ENCODE assay signal across 8 cellular contexts in genomic region chr13:51585696-51586095, GRCh38.
DNase-seq lines count a peak whose midpoint lies in the region; ATAC-seq and TF ChIP-seq lines count a peak whose summit lies in the region.

No MANE protein-coding gene starts in this region.

- peak overlapping the region; percentile 84 for H3K4me3 ChIP-seq in LNCaP clone FGC (ENCODE audit: low read depth, low read length)
- peak overlapping the region; percentile 86 to 95 for H3K4me3 ChIP-seq in cardiac fibroblast (replicated peaks in 1 of 2; ENCODE audit: low read depth in 2 of 2, low read length in 2 of 2)
- H3K4me3 ChIP-seq in mucosa of rectum (ENCODE audit: low read length in 2 of 2): peak overlapping the region; percentile 37 to 90

- peaks cover 14 to 16% of the 10 kb centered on the region in 2 donors for H3K4me1 ChIP-seq in mucosa of rectum (ENCODE audit: control insufficient read depth in 2 of 2, insufficient read depth in 2 of 2, low read length in 2 of 2)

- no peak overlapping the region for H3K9ac ChIP-seq in mucosa of rectum (ENCODE audit: low read depth in 1 of 2, low read length in 2 of 2)

- no peaks in the 10 kb centered on the region for H3K36me3 ChIP-seq in mucosa of rectum (ENCODE audit: control insufficient read depth in 2 of 2, insufficient read depth in 2 of 2, low read length in 2 of 2)

- no peak for ATAC-seq in GM19351 (IDR thresholded peaks at IDR 0.05; ENCODE audit: unreplicated experiment)
- no peak for ATAC-seq in HG02870 (IDR thresholded peaks at IDR 0.05; ENCODE audit: unreplicated experiment)

- no peaks in the 10 kb centered on the region for H3K9me3 ChIP-seq in mucosa of rectum (ENCODE audit: control insufficient read depth in 2 of 2, low read length in 2 of 2)

- TF ChIP-seq CTCF in LNCaP clone FGC (IDR thresholded peaks at IDR 0.05; ENCODE audit: control insufficient read depth, extremely low read depth, insufficient read depth): no peak
- no peak for TF ChIP-seq CTCF in cardiac fibroblast (IDR thresholded peaks at IDR 0.05; ENCODE audit: low read depth, low read length)

- no peaks in the 10 kb centered on the region for H3K27me3 ChIP-seq in mucosa of rectum (ENCODE audit: control insufficient read depth in 2 of 2, insufficient read depth in 2 of 2, low read length in 2 of 2)

- DNase-seq in EH (ENCODE audit: low read depth): peak; percentile 73
- DNase-seq in LNCaP clone FGC (ENCODE audit: low read depth): no peak
- peak; percentile 22 to 84 for DNase-seq in cardiac fibroblast (ENCODE audit: low read depth in 2 of 2)
- no peak for DNase-seq in T1000 (lab: John Stamatoyannopoulos, UW)
- DNase-seq in HuH-7 (ENCODE audit: low spot score): no peak

- no peak overlapping the region for H3K27ac ChIP-seq in mucosa of rectum (ENCODE audit: low read depth in 2 of 2, low read length in 2 of 2)

Comparison
In these comparisons a context has a peak if more than half of its experiments do, and no peak if none do; other contexts are left out.
1. DNase-seq: peak in EH (single experiment) and cardiac fibroblast (2 of 2); none in LNCaP clone FGC (single experiment), T1000 (single experiment) and HuH-7 (single experiment).
2. Peak in every context shown above with its lines, with median percentiles within 50 percentile points of each other: H3K4me3 ChIP-seq.